ENCODE assay signal across 9 cellular contexts in the genomic region with DNA sequence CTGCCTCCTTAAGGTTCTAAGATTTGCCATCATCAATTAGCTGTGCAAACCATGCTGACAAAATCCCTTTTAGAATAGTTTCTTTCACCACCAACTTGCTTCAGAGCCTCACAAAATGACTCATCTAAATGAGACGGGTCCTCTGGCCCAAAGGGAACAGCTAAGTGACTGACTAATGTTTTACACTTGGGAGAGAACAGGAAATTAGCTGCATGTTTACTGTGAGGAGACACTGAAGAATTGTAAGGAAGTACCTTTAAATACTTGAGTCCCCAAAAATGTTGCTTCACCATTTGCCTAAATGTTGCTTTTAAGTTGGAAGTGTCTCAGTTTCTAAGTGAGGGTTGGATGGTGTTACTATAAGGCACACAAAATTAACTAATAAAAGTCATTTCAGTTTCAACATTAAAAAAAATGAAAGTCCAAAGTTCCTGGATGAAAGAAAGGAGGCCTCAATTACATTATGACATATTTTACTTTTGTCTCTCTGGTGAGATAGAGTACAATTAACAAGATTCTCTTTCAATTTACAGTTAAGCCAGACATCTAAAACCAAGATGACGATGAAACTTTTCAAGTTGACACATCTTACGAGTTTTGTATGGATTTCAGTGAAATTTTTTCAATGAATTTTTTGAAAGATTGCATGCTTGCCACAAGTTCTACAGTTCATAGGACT.
DNase-seq lines count a peak whose midpoint lies in the region; ATAC-seq and TF ChIP-seq lines count a peak whose summit lies in the region.
"Had no signal": no experiment of that assay in that cellular context is flagged by ENCODE, and none has a peak within 500 bp of the region (broad histone marks: within the 10 kb centered on the region; RNA-seq: fewer than 3 reads in every experiment).

No MANE protein-coding gene starts in this region.

- H3K27me3 ChIP-seq in lower lobe of right lung (ENCODE audit: low read depth): no peaks in the 10 kb centered on the region

- H3K27ac Mint-ChIP-seq in stimulated activated memory B cell treated with anti-CD40 and anti-IgM and Interleukin-4, amounts not matched to agents 10 μg/mL and 1 μg/mL and 100 μg/mL, for 72 hours: no peak overlapping the region
- H3K27ac Mint-ChIP-seq: naive B cell had no signal

- DNase-seq in T1000 (lab: John Stamatoyannopoulos, UW): peak; percentile 5
- no peak for DNase-seq in lower lobe of right lung
- DNase-seq in NCI-H2227 (lab: John Stamatoyannopoulos, UW; ENCODE audit: unreplicated experiment): no peak
- no peak for DNase-seq in NCI-H1436 treated with DMSO at 0.1 percent for 48 hours (lab: John Stamatoyannopoulos, UW)
- DNase-seq in NCI-H2171 treated with DMSO at 0.1 percent for 48 hours (lab: John Stamatoyannopoulos, UW): no peak
- DNase-seq: naive B cell had no signal

- intact Hi-C loops in lower lobe of right lung (cut with DNase I): no loop called here

- no peak overlapping the region for H3K4me3 ChIP-seq in lower lobe of right lung

- peaks cover 7% of the 10 kb centered on the region for H3K4me1 ChIP-seq in lower lobe of right lung

- H3K4me1 Mint-ChIP-seq in stimulated activated memory B cell treated with anti-CD40 and anti-IgM and Interleukin-4, amounts not matched to agents 10 μg/mL and 1 μg/mL and 100 μg/mL, for 72 hours: no peaks in the 10 kb centered on the region
- H3K4me1 Mint-ChIP-seq: naive B cell had no signal

- no peaks in the 10 kb centered on the region for H3K36me3 ChIP-seq in lower lobe of right lung

- H3K27me3 Mint-ChIP-seq in stimulated activated memory B cell treated with anti-CD40 and anti-IgM and Interleukin-4, amounts not matched to agents 10 μg/mL and 1 μg/mL and 100 μg/mL, for 72 hours: peaks cover 9% of the 10 kb centered on the region

- no peak overlapping the region for H3K4me3 Mint-ChIP-seq in stimulated activated memory B cell treated with anti-CD40 and anti-IgM and Interleukin-4, amounts not matched to agents 10 μg/mL and 1 μg/mL and 100 μg/mL, for 72 hours
- H3K4me3 Mint-ChIP-seq: naive B cell had no signal

- H3K36me3 Mint-ChIP-seq in stimulated activated memory B cell treated with anti-CD40 and anti-IgM and Interleukin-4, amounts not matched to agents 10 μg/mL and 1 μg/mL and 100 μg/mL, for 72 hours: no peaks in the 10 kb centered on the region

- no peaks in the 10 kb centered on the region for H3K9me3 Mint-ChIP-seq in stimulated activated memory B cell treated with anti-CD40 and anti-IgM and Interleukin-4, amounts not matched to agents 10 μg/mL and 1 μg/mL and 100 μg/mL, for 72 hours
- H3K9me3 Mint-ChIP-seq: naive B cell had no signal

- H3K9me3 ChIP-seq in lower lobe of right lung: no peaks in the 10 kb centered on the region

- ATAC-seq in GM18868 (IDR thresholded peaks at IDR 0.05; ENCODE audit: unreplicated experiment) (peak; percentile 84), HG03097 (IDR thresholded peaks at IDR 0.05; ENCODE audit: low FRiP score, unreplicated experiment) (peak; percentile 95), lower lobe of right lung (peak; percentile 55 to 62)
- no peak for ATAC-seq in stimulated activated memory B cell treated with anti-CD40 and anti-IgM and Interleukin-4, amounts not matched to agents 10 μg/mL and 1 μg/mL and 100 μg/mL, for 72 hours

- TF ChIP-seq CTCF in lower lobe of right lung (IDR thresholded peaks at IDR 0.05): no peak

- no peak overlapping the region for H3K27ac ChIP-seq in lower lobe of right lung
